Comparison of ENCODE assay signal across 27 cellular contexts in the genomic region with DNA sequence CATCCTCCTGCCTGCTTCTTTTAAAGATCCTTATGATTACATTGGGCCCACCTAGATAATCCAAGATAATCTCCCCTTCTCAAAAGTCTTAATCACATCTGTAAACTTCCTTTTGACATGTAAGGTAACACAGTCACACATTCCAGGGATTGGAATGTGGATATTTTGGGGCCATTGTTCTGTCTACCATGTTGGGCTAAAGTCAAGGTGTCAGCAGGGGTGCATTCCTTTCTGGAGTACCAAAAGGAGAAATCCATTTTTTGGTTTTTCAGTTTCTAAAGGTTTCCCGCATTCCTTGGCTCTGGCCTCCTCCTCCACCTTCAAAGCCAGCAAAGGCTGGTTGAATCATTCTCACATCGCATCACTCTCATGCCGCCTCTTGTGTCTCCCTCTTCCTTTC.
"Had no signal": no experiment of that assay in that cellular context is flagged by ENCODE, and none has a peak within 500 bp of the region (broad histone marks: within the 10 kb centered on the region; RNA-seq: fewer than 3 reads in every experiment).

No MANE protein-coding gene starts in this region.

- H3K9me3 ChIP-seq: esophagus squamous epithelium, right atrium auricular region, suprapubic skin, tibial artery had no signal

- ATAC-seq: activated CD8-positive, alpha-beta memory T cell treated with anti-CD3 and anti-CD28 coated beads, Interleukin-2, amount 10 ng/mL, durations not matched to agents 7 days and 5 days; activated CD8-positive, alpha-beta T cell treated with anti-CD3 and anti-CD28 coated beads, Interleukin-2, amount 10 ng/mL, durations not matched to agents 7 days and 5 days; activated naive CD8-positive, alpha-beta T cell treated with anti-CD3 and anti-CD28 coated beads, Interleukin-2, amount 50 U/mL, for 24 hours; left colon; naive thymus-derived CD8-positive, alpha-beta T cell had no signal

- H3K27ac ChIP-seq: epithelial cell of prostate, esophagus squamous epithelium, right atrium auricular region, suprapubic skin, tibial artery, WERI-Rb-1 had no signal

- DNase-seq: activated CD4-positive, alpha-beta T cell treated with anti-CD3 and anti-CD28 coated beads, Interleukin-2, amount 50 U/mL, for 1 hour; activated CD8-positive, alpha-beta memory T cell treated with anti-CD3 and anti-CD28 coated beads, Interleukin-2, amount 10 ng/mL, durations not matched to agents 7 days and 5 days; activated CD8-positive, alpha-beta T cell treated with anti-CD3 and anti-CD28 coated beads, Interleukin-2, amount 10 ng/mL, durations not matched to agents 7 days and 5 days; activated naive CD8-positive, alpha-beta T cell treated with anti-CD3 and anti-CD28 coated beads, Interleukin-2, amount 50 U/mL, for 24 hours; activated T-cell treated with anti-CD3 and anti-CD28 coated beads, Interleukin-2, amount 50 U/mL, for 48 hours; amygdala; caudate nucleus; effector CD4-positive, alpha-beta T cell; esophagus squamous epithelium; foreskin melanocyte; immature natural killer cell; kidney; left colon; midbrain; naive thymus-derived CD8-positive, alpha-beta T cell; stimulated activated CD4-positive, alpha-beta T cell treated with anti-CD3 and anti-CD28 coated beads, Interleukin-1b, Interleukin-23, amount 100 ng/mL, for 48 hours; stimulated activated naive CD4-positive, alpha-beta T cell; T-helper 9 cell; tibial artery; WERI-Rb-1 had no signal

- H3K27ac Mint-ChIP-seq: activated CD8-positive, alpha-beta memory T cell treated with anti-CD3 and anti-CD28 coated beads, Interleukin-2, amount 10 ng/mL, durations not matched to agents 7 days and 5 days; activated CD8-positive, alpha-beta T cell treated with anti-CD3 and anti-CD28 coated beads, Interleukin-2, amount 10 ng/mL, durations not matched to agents 7 days and 5 days; activated naive CD4-positive, alpha-beta T cell treated with anti-CD3 and anti-CD28 coated beads, Interleukin-2, amount 50 U/mL, for 24 hours; activated naive CD8-positive, alpha-beta T cell treated with anti-CD3 and anti-CD28 coated beads, Interleukin-2, amount 50 U/mL, for 24 hours; activated T-helper 2 cell treated with anti-CD3 and anti-CD28 coated beads, Interferon-gamma antibody, Interleukin-2, Interleukin-4, amounts not matched to agents 10 μg/mL and 5 μg/mL and 100 μg/mL, durations not matched to agents 14 hours and 24 hours and 36 hours; dendritic cell treated with granulocyte-macrophage colony-stimulating factor and Interleukin-4, amounts not matched to agents 40 ng/mL and 50 ng/mL, for 4 days; immature natural killer cell had no signal

- H3K36me3 Mint-ChIP-seq: activated naive CD4-positive, alpha-beta T cell treated with anti-CD3 and anti-CD28 coated beads, Interleukin-2, amount 50 U/mL, for 24 hours; immature natural killer cell; naive thymus-derived CD8-positive, alpha-beta T cell had no signal

- H3K4me3 ChIP-seq: esophagus squamous epithelium, right atrium auricular region, smooth muscle cell, suprapubic skin, tibial artery had no signal

- H3K36me3 ChIP-seq: esophagus squamous epithelium, right atrium auricular region, suprapubic skin, tibial artery, WERI-Rb-1 had no signal

- H3K27me3 ChIP-seq: right atrium auricular region, suprapubic skin had no signal

- H3K27me3 Mint-ChIP-seq: activated naive CD4-positive, alpha-beta T cell treated with anti-CD3 and anti-CD28 coated beads, Interleukin-2, amount 50 U/mL, for 24 hours had no signal

- H3K4me3 Mint-ChIP-seq: activated CD8-positive, alpha-beta memory T cell treated with anti-CD3 and anti-CD28 coated beads, Interleukin-2, amount 10 ng/mL, durations not matched to agents 7 days and 5 days; activated CD8-positive, alpha-beta T cell treated with anti-CD3 and anti-CD28 coated beads, Interleukin-2, amount 10 ng/mL, durations not matched to agents 7 days and 5 days; activated naive CD4-positive, alpha-beta T cell treated with anti-CD3 and anti-CD28 coated beads, Interleukin-2, amount 50 U/mL, for 24 hours; activated naive CD8-positive, alpha-beta T cell treated with anti-CD3 and anti-CD28 coated beads, Interleukin-2, amount 50 U/mL, for 24 hours; dendritic cell treated with granulocyte-macrophage colony-stimulating factor and Interleukin-4, amounts not matched to agents 40 ng/mL and 50 ng/mL, for 4 days; immature natural killer cell; naive thymus-derived CD8-positive, alpha-beta T cell had no signal

- H3K9me3 Mint-ChIP-seq: activated naive CD4-positive, alpha-beta T cell treated with anti-CD3 and anti-CD28 coated beads, Interleukin-2, amount 50 U/mL, for 24 hours; activated naive CD8-positive, alpha-beta T cell treated with anti-CD3 and anti-CD28 coated beads, Interleukin-2, amount 50 U/mL, for 24 hours; activated T-helper 2 cell treated with anti-CD3 and anti-CD28 coated beads, Interferon-gamma antibody, Interleukin-2, Interleukin-4, amounts not matched to agents 10 μg/mL and 5 μg/mL and 100 μg/mL, durations not matched to agents 14 hours and 24 hours and 36 hours; dendritic cell treated with granulocyte-macrophage colony-stimulating factor and Interleukin-4, amounts not matched to agents 40 ng/mL and 50 ng/mL, for 4 days; naive thymus-derived CD8-positive, alpha-beta T cell had no signal
